In the genomic region with DNA sequence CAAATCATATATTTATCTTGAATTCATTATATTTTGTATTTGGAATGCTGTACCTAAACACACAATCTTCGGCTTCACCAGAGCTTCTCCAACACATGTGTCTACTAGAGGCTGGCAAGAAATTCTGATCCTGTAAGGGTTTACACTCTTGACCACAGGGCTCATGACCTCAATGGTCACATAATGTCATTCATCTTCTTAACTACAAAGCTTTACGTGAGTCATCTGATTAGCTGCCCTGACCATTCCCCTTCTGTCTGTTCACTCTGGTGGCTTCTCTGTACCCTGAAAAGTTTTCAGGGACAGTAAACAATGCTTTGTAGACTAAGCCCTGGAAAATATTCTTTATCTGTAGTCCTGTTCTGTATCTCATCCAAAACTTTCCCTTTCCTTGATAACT, we compare ENCODE assay signal across 24 cellular contexts.
"Had no signal": no experiment of that assay in that cellular context is flagged by ENCODE, and none has a peak within 500 bp of the region (broad histone marks: within the 10 kb centered on the region; RNA-seq: fewer than 3 reads in every experiment).

No MANE protein-coding gene starts in this region.

- H3K79me2 ChIP-seq: hepatocyte had no signal

- H3K27ac Mint-ChIP-seq: activated CD8-positive, alpha-beta T cell treated with anti-CD3 and anti-CD28 coated beads, Interleukin-2, amount 10 ng/mL, durations not matched to agents 7 days and 5 days; activated naive CD4-positive, alpha-beta T cell treated with anti-CD3 and anti-CD28 coated beads, Interleukin-2, amount 10 ng/mL, durations not matched to agents 7 days and 5 days; nephron progenitor cell; stimulated activated naive CD8-positive, alpha-beta T cell treated with anti-CD3 and anti-CD28 coated beads, Interleukin-15, Interleukin-2, amounts not matched to agents 100 ng/mL and 50 ng/mL, for 24 hours; T-helper 2 cell treated with Interferon-gamma antibody and Interleukin-4, amounts not matched to agents 5 μg/mL and 100 μg/mL, for 36 hours had no signal

- H3K4me1 ChIP-seq: ascending aorta, esophagus muscularis mucosa, SJSA1, suprapubic skin, transverse colon had no signal

- H3K27me3 ChIP-seq: ascending aorta, cardiac muscle cell, esophagus muscularis mucosa, hepatocyte, SJSA1, suprapubic skin, transverse colon had no signal

- H3K4me3 ChIP-seq: ascending aorta, cardiac muscle cell, esophagus muscularis mucosa, hepatocyte, lung, SJSA1, suprapubic skin, transverse colon had no signal

- H3K36me3 Mint-ChIP-seq: activated naive CD4-positive, alpha-beta T cell treated with anti-CD3 and anti-CD28 coated beads, Interleukin-2, amount 10 ng/mL, durations not matched to agents 7 days and 5 days had no signal

- H3K4me1 Mint-ChIP-seq: activated naive CD4-positive, alpha-beta T cell treated with anti-CD3 and anti-CD28 coated beads, Interleukin-2, amount 10 ng/mL, durations not matched to agents 7 days and 5 days had no signal

- H3K27ac ChIP-seq: ascending aorta, cardiac muscle cell, esophagus muscularis mucosa, hepatocyte, SJSA1, suprapubic skin, transverse colon had no signal

- H3K27me3 Mint-ChIP-seq: activated naive CD4-positive, alpha-beta T cell treated with anti-CD3 and anti-CD28 coated beads, Interleukin-2, amount 10 ng/mL, durations not matched to agents 7 days and 5 days; stimulated activated naive CD8-positive, alpha-beta T cell treated with anti-CD3 and anti-CD28 coated beads, Interleukin-15, Interleukin-2, amounts not matched to agents 100 ng/mL and 50 ng/mL, for 24 hours had no signal

- H3K4me3 Mint-ChIP-seq: activated CD8-positive, alpha-beta T cell treated with anti-CD3 and anti-CD28 coated beads, Interleukin-2, amount 10 ng/mL, durations not matched to agents 7 days and 5 days; activated naive CD4-positive, alpha-beta T cell treated with anti-CD3 and anti-CD28 coated beads, Interleukin-2, amount 10 ng/mL, durations not matched to agents 7 days and 5 days; activated T-cell treated with anti-CD3 and anti-CD28 coated beads, Interleukin-2, amount 50 U/mL, for 4 hours; nephron progenitor cell; stimulated activated naive CD8-positive, alpha-beta T cell treated with anti-CD3 and anti-CD28 coated beads, Interleukin-15, Interleukin-2, amounts not matched to agents 100 ng/mL and 50 ng/mL, for 24 hours; T-helper 2 cell treated with Interferon-gamma antibody and Interleukin-4, amounts not matched to agents 5 μg/mL and 100 μg/mL, for 36 hours had no signal

- H3K36me3 ChIP-seq: ascending aorta, cardiac muscle cell, esophagus muscularis mucosa, SJSA1, suprapubic skin, transverse colon had no signal

- H3K4me2 ChIP-seq: hepatocyte had no signal

- ATAC-seq: activated CD8-positive, alpha-beta T cell treated with anti-CD3 and anti-CD28 coated beads, Interleukin-2, amount 10 ng/mL, durations not matched to agents 7 days and 5 days; activated T-cell treated with anti-CD3 and anti-CD28 coated beads, Interleukin-2, amount 50 U/mL, for 4 hours; left lobe of liver had no signal

- H3K9me3 ChIP-seq: ascending aorta, esophagus muscularis mucosa, SJSA1, suprapubic skin, transverse colon had no signal

- FAIRE-seq: endothelial cell of umbilical vein had no signal

- H3K9me3 Mint-ChIP-seq: activated naive CD4-positive, alpha-beta T cell treated with anti-CD3 and anti-CD28 coated beads, Interleukin-2, amount 10 ng/mL, durations not matched to agents 7 days and 5 days; activated T-cell treated with anti-CD3 and anti-CD28 coated beads, Interleukin-2, amount 50 U/mL, for 4 hours; nephron progenitor cell; stimulated activated naive CD8-positive, alpha-beta T cell treated with anti-CD3 and anti-CD28 coated beads, Interleukin-15, Interleukin-2, amounts not matched to agents 100 ng/mL and 50 ng/mL, for 24 hours; T-helper 2 cell treated with Interferon-gamma antibody and Interleukin-4, amounts not matched to agents 5 μg/mL and 100 μg/mL, for 36 hours had no signal

- DNase-seq: activated CD4-positive, alpha-beta T cell treated with anti-CD3 and anti-CD28 coated beads for 48 hours; activated CD4-positive, CD25-positive, alpha-beta regulatory T cell; activated CD8-positive, alpha-beta T cell treated with anti-CD3 and anti-CD28 coated beads, Interleukin-2, amount 10 ng/mL, durations not matched to agents 7 days and 5 days; activated naive CD4-positive, alpha-beta T cell treated with anti-CD3 and anti-CD28 coated beads, Interleukin-2, amount 10 ng/mL, durations not matched to agents 7 days and 5 days; activated T-cell treated with anti-CD3 and anti-CD28 coated beads, Interleukin-2, amount 50 U/mL, for 4 hours; dermis blood vessel endothelial cell; effector memory CD4-positive, alpha-beta T cell; islet precursor cell; midbrain; nephron progenitor cell; nucleus accumbens; posterior cingulate gyrus; transverse colon had no signal

- H2AFZ ChIP-seq: hepatocyte had no signal
